27 cellular contexts compared by ENCODE assay signal in genomic region chr5:168370826-168371225, GRCh38.
"Had no signal": no experiment of that assay in that cellular context is flagged by ENCODE, and none has a peak within 500 bp of the region (broad histone marks: within the 10 kb centered on the region; RNA-seq: fewer than 3 reads in every experiment).

No MANE protein-coding gene starts in this region.

- H2AFZ ChIP-seq: hepatocyte had no signal

- H3K36me3 ChIP-seq: colonic mucosa, esophagus muscularis mucosa, gastroesophageal sphincter, heart left ventricle, left lung, ovary, sigmoid colon, spleen, thoracic aorta, transverse colon, upper lobe of right lung, uterus had no signal

- H3K27me3 ChIP-seq: colonic mucosa, esophagus muscularis mucosa, foreskin keratinocyte, hepatocyte, left lung, ovary, sigmoid colon, spleen, transverse colon, upper lobe of right lung, uterus had no signal

- H3K4me1 ChIP-seq: colonic mucosa, esophagus muscularis mucosa, gastroesophageal sphincter, heart left ventricle, psoas muscle, sigmoid colon, spleen, transverse colon, uterus had no signal

- H3K4me2 ChIP-seq: hepatocyte had no signal

- DNase-seq: colonic mucosa; effector CD8-positive, alpha-beta T cell; foreskin keratinocyte; heart left ventricle; kidney; left lung; mesenchymal stem cell; naive thymus-derived CD8-positive, alpha-beta T cell; occipital lobe; ovary; posterior cingulate gyrus; psoas muscle; right cardiac atrium; sigmoid colon; spleen; stimulated activated CD4-positive, alpha-beta T cell treated with anti-CD3 and anti-CD28 coated beads, Interleukin-4, amount 100 ng/mL, for 4 hours; stimulated activated naive CD8-positive, alpha-beta T cell treated with anti-CD3 and anti-CD28 coated beads, Interleukin-15, Interleukin-2, amounts not matched to agents 100 U/mL and 50 U/mL, for 24 hours; substantia nigra; transverse colon; upper lobe of right lung; uterus had no signal

- FAIRE-seq: endothelial cell of umbilical vein, kidney had no signal

- ATAC-seq: foreskin keratinocyte; gastroesophageal sphincter; heart left ventricle; left lung; naive thymus-derived CD8-positive, alpha-beta T cell; psoas muscle; right cardiac atrium; stimulated activated memory B cell treated with anti-CD40 and anti-IgM and Interleukin-4, amounts not matched to agents 10 μg/mL and 1 μg/mL and 100 μg/mL, for 72 hours; stimulated activated naive CD8-positive, alpha-beta T cell treated with anti-CD3 and anti-CD28 coated beads, Interleukin-15, Interleukin-2, amounts not matched to agents 100 U/mL and 50 U/mL, for 24 hours; upper lobe of right lung had no signal

- H3K27ac ChIP-seq: colonic mucosa, esophagus muscularis mucosa, foreskin keratinocyte, gastroesophageal sphincter, heart left ventricle, hepatocyte, left lung, ovary, psoas muscle, sigmoid colon, spleen, thoracic aorta, transverse colon, upper lobe of right lung, uterus had no signal

- H3K4me3 ChIP-seq: colonic mucosa, esophagus muscularis mucosa, gastroesophageal sphincter, heart left ventricle, hepatocyte, left lung, ovary, psoas muscle, sigmoid colon, spleen, thoracic aorta, transverse colon, upper lobe of right lung, uterus had no signal

- H3K9me3 ChIP-seq: colonic mucosa, esophagus muscularis mucosa, gastroesophageal sphincter, heart left ventricle, left lung, ovary, psoas muscle, sigmoid colon, spleen, thoracic aorta, transverse colon, upper lobe of right lung, uterus had no signal
